8 cellular contexts compared by ENCODE assay signal in genomic region chrX:64204701-64205440, GRCh38. TPM values are rescaled to one million over a fixed set of nuclear protein-coding genes. Genes with fewer than 3 reads are reported as not detected.
A peak's percentile ranks its signal among the peaks of the same experiment; 100 is the strongest.
DNase-seq lines count a peak whose midpoint lies in the region; ATAC-seq and TF ChIP-seq lines count a peak whose summit lies in the region.

No MANE protein-coding gene starts in this region.

- TF ChIP-seq CTCF in heart right ventricle (IDR thresholded peaks at IDR 0.05), result no peak

- peaks cover 8% of the 10 kb centered on the region for H3K79me1 ChIP-seq in trophoblast cell (ENCODE audit: low read length)

- 1 to 2% methylated on average over 22 to 43 of the region's 46 CpGs for WGBS in heart right ventricle, 2 donors
- WGBS in trophoblast cell (ENCODE audit: extremely low coverage, insufficient coverage, insufficient read length), result no CpG with 5 or more reads among the region's 46 CpGs

- H3K36me3 Mint-ChIP-seq in activated naive CD8-positive, alpha-beta T cell treated with anti-CD3 and anti-CD28 coated beads, Interleukin-2, amount 10 ng/mL, durations not matched to agents 7 days and 5 days, result no peaks in the 10 kb centered on the region

- no peaks in the 10 kb centered on the region for H3K36me3 ChIP-seq in heart right ventricle
- no peaks in the 10 kb centered on the region for H3K36me3 ChIP-seq in trophoblast cell (ENCODE audit: control insufficient read depth in 1 of 2, insufficient read depth in 2 of 2, low read length in 2 of 2)

- DNase-seq in NCI-H2081 (lab: John Stamatoyannopoulos, UW) (peak; percentile 44 to 54), NCI-H2081 treated with DMSO at 0.1 percent for 48 hours (lab: John Stamatoyannopoulos, UW) (no peak), NCI-H345 (lab: John Stamatoyannopoulos, UW) (peak; percentile 31), heart right ventricle (peak in 1 of 2 donors; percentile 37), trophoblast cell (peak in 1 of 2 donors; percentile 6), DMS114 treated with DMSO at 0.1 percent for 48 hours (lab: John Stamatoyannopoulos, UW; ENCODE audit: unreplicated experiment) (no peak)
- peak; percentile 47 for DNase-seq in activated naive CD8-positive, alpha-beta T cell treated with anti-CD3 and anti-CD28 coated beads, Interleukin-2, amount 10 ng/mL, durations not matched to agents 7 days and 5 days

- H3K9me3 ChIP-seq in heart right ventricle, result no peaks in the 10 kb centered on the region
- no peaks in the 10 kb centered on the region for H3K9me3 ChIP-seq in trophoblast cell (ENCODE audit: insufficient read depth, low read depth, low read length)

- H3K27ac Mint-ChIP-seq in activated naive CD8-positive, alpha-beta T cell treated with anti-CD3 and anti-CD28 coated beads, Interleukin-2, amount 10 ng/mL, durations not matched to agents 7 days and 5 days, result no peak overlapping the region

- no peaks in the 10 kb centered on the region for H3K27me3 Mint-ChIP-seq in activated naive CD8-positive, alpha-beta T cell treated with anti-CD3 and anti-CD28 coated beads, Interleukin-2, amount 10 ng/mL, durations not matched to agents 7 days and 5 days

- H3K27ac ChIP-seq in heart right ventricle, result peak overlapping the region; percentile 87 to 95 (median 92)
- H3K27ac ChIP-seq in trophoblast cell (ENCODE audit: low read depth, low read length), result no peak overlapping the region

- ATAC-seq in HG02571 (IDR thresholded peaks at IDR 0.05; ENCODE audit: unreplicated experiment), result peak; percentile 5
- ATAC-seq in activated naive CD8-positive, alpha-beta T cell treated with anti-CD3 and anti-CD28 coated beads, Interleukin-2, amount 10 ng/mL, durations not matched to agents 7 days and 5 days (ENCODE audit: low read depth), result peak; percentile 11
- ATAC-seq in heart right ventricle, result peak; percentile 4 to 40 (median 14)

- H2BK12ac ChIP-seq in trophoblast cell (ENCODE audit: low read length), result no peak overlapping the region

- no peak overlapping the region for H2BK5ac ChIP-seq in trophoblast cell (ENCODE audit: low read depth, low read length, poor library complexity)

- H3K4me1 Mint-ChIP-seq in activated naive CD8-positive, alpha-beta T cell treated with anti-CD3 and anti-CD28 coated beads, Interleukin-2, amount 10 ng/mL, durations not matched to agents 7 days and 5 days, result peaks cover 2% of the 10 kb centered on the region

- no peak overlapping the region for H2AFZ ChIP-seq in trophoblast cell (ENCODE audit: insufficient read depth, low read length, poor library complexity)

- H3K27me3 ChIP-seq in heart right ventricle, result no peaks in the 10 kb centered on the region
- no peaks in the 10 kb centered on the region for H3K27me3 ChIP-seq in trophoblast cell (ENCODE audit: insufficient read depth, low read length)

- peak overlapping the region; percentile 5 for H3K14ac ChIP-seq in trophoblast cell (ENCODE audit: low read length)

- peak overlapping the region; percentile 76 for H3K9ac ChIP-seq in trophoblast cell (ENCODE audit: low read length)

- peak overlapping the region; percentile 89 for H3K4me2 ChIP-seq in trophoblast cell (ENCODE audit: low read length)

- peak overlapping the region; percentile 70 for H4K8ac ChIP-seq in trophoblast cell (ENCODE audit: low read depth, low read length)

- H4K91ac ChIP-seq in trophoblast cell (ENCODE audit: low read depth, low read length), result peak overlapping the region; percentile 54

- no peaks in the 10 kb centered on the region for H3K9me3 Mint-ChIP-seq in activated naive CD8-positive, alpha-beta T cell treated with anti-CD3 and anti-CD28 coated beads, Interleukin-2, amount 10 ng/mL, durations not matched to agents 7 days and 5 days

- no peak overlapping the region for H2BK120ac ChIP-seq in trophoblast cell (ENCODE audit: insufficient read depth, low read length, poor library complexity)

- H3K23ac ChIP-seq in trophoblast cell (ENCODE audit: low read length), result no peak overlapping the region

- peak overlapping the region; percentile 29 for H3K18ac ChIP-seq in trophoblast cell (ENCODE audit: low read length)

- H3K4ac ChIP-seq in trophoblast cell (ENCODE audit: low read depth, low read length), result no peak overlapping the region

- no peak overlapping the region for H2AK5ac ChIP-seq in trophoblast cell (ENCODE audit: low read length)

- intact Hi-C loops in heart right ventricle (cut with DNase I), result loop anchor here in 3 of 10 donors (5.0 to 10.0 kb wide), 3 partner anchors 187 to 453 kb away; a partner anchor contains a TSS

- POLR2A ChIA-PET in activated naive CD8-positive, alpha-beta T cell treated with anti-CD3 and anti-CD28 coated beads, Interleukin-2, amount 10 ng/mL, durations not matched to agents 7 days and 5 days (lab: Charles Lee), result interaction anchor here (1.1 kb wide), 1 partner anchor 191 kb away, joined by 3 read pairs; the partner anchor contains the start of gene MTMR8

- H4K12ac ChIP-seq in trophoblast cell (ENCODE audit: low read depth, low read length), result no peak overlapping the region

- H3K4me3 ChIP-seq in heart right ventricle (peak overlapping the region; percentile 59 to 89 (median 78)), trophoblast cell (ENCODE audit: low read depth, low read length) (peak overlapping the region; percentile 81)

- peaks cover 2% of the 10 kb centered on the region for H3K79me2 ChIP-seq in trophoblast cell (ENCODE audit: control insufficient read depth, insufficient read depth, low read length, poor library complexity)

- H3K4me1 ChIP-seq in heart right ventricle, result peaks cover 0 to 41% (median 20%) of the 10 kb centered on the region in 9 donors
- H3K4me1 ChIP-seq in trophoblast cell (ENCODE audit: control insufficient read depth in 1 of 2, insufficient read depth in 2 of 2, low read length in 2 of 2), result peaks cover 8 to 14% of the 10 kb centered on the region in 2 experiments

- H3K4me3 Mint-ChIP-seq in activated naive CD8-positive, alpha-beta T cell treated with anti-CD3 and anti-CD28 coated beads, Interleukin-2, amount 10 ng/mL, durations not matched to agents 7 days and 5 days, result peak overlapping the region; percentile 89

RNA-seq across cellular contexts. Expression of gene AMER1, which starts 0.6 kb away (rescaled TPM):
- total RNA-seq in activated naive CD8-positive, alpha-beta T cell treated with anti-CD3 and anti-CD28 coated beads, Interleukin-2, amount 10 ng/mL, durations not matched to agents 7 days and 5 days, result 1 to 10 TPM; 4.6 TPM
- 1 to 10 TPM; 2.0 to 5.0 (median 4.4) TPM for total RNA-seq in heart right ventricle
- polyA plus RNA-seq in heart right ventricle, result 1 to 10 TPM in 1 of 2 donors, under 1 TPM in 1; 0.75 to 1.1 TPM
- 1.2 and 1.4 TPM in 2 replicates for polyA plus RNA-seq in trophoblast cell (2013)

RNA-seq across cellular contexts. Expression of gene ASB12, which starts 25.5 kb away (rescaled TPM):
- under 1 TPM in 1 of 2 experiments, not detected in 1; 0.22 TPM for total RNA-seq in activated naive CD8-positive, alpha-beta T cell treated with anti-CD3 and anti-CD28 coated beads, Interleukin-2, amount 10 ng/mL, durations not matched to agents 7 days and 5 days
- 1 to 10 TPM in 9 of 10 donors, under 1 TPM in 1; 0.85 to 3.4 (median 2.4) TPM for total RNA-seq in heart right ventricle
- 1 to 10 TPM in 1 of 2 donors, under 1 TPM in 1; 0.51 to 1.9 TPM for polyA plus RNA-seq in heart right ventricle
- 0.15 and 0.19 TPM in 2 replicates for polyA plus RNA-seq in trophoblast cell (2013)

Comparison
In these comparisons a context has a peak if more than half of its experiments do, and no peak if none do; other contexts are left out.
1. DNase-seq: peak in NCI-H2081 (2 of 2), NCI-H345 (single experiment) and activated naive CD8-positive, alpha-beta T cell treated with anti-CD3 and anti-CD28 coated beads, Interleukin-2, amount 10 ng/mL, durations not matched to agents 7 days and 5 days (single experiment); none in NCI-H2081 treated with DMSO at 0.1 percent for 48 hours (single experiment) and DMS114 treated with DMSO at 0.1 percent for 48 hours (single experiment).
2. Peak in every context shown above with its lines, with median percentiles within 50 percentile points of each other: ATAC-seq.